21 cellular contexts compared by ENCODE assay signal in genomic region chr5:53542917-53543316, GRCh38. TPM values are rescaled to one million over a fixed set of nuclear protein-coding genes. Genes with fewer than 3 reads are reported as not detected.
DNase-seq lines count a peak whose midpoint lies in the region; ATAC-seq and TF ChIP-seq lines count a peak whose summit lies in the region.
"Had no signal": no experiment of that assay in that cellular context is flagged by ENCODE, and none has a peak within 500 bp of the region (broad histone marks: within the 10 kb centered on the region; RNA-seq: fewer than 3 reads in every experiment).

No MANE protein-coding gene starts in this region.

- ATAC-seq in WTC11 = no peak
- no peak for ATAC-seq in HG03442 (IDR thresholded peaks at IDR 0.05; ENCODE audit: unreplicated experiment)
- no peak for ATAC-seq in GM18517 (IDR thresholded peaks at IDR 0.05; ENCODE audit: unreplicated experiment)
- no peak for ATAC-seq in stimulated activated effector memory CD8-positive, alpha-beta T cell treated with anti-CD3 and anti-CD28 coated beads, Interleukin-12 subunit alpha, Interleukin-12 subunit beta, amount 100 ng/mL, for 72 hours

- peaks cover 8% of the 10 kb centered on the region for H3K36me3 Mint-ChIP-seq in WTC11
- no peaks in the 10 kb centered on the region for H3K36me3 Mint-ChIP-seq in stimulated activated effector memory CD8-positive, alpha-beta T cell treated with anti-CD3 and anti-CD28 coated beads, Interleukin-12 subunit alpha, Interleukin-12 subunit beta, amount 100 ng/mL, for 72 hours
- H3K36me3 Mint-ChIP-seq: CD8-positive, alpha-beta memory T cell; IgD-negative memory B cell had no signal

- no peak overlapping the region for H3K4me3 ChIP-seq in HUES48 (ENCODE audit: low read depth, low read length)
- H3K4me3 ChIP-seq in iPS-18a (ENCODE audit: low read length) = peak overlapping the region; percentile 25

- H3K36me3 ChIP-seq in HUES48 (ENCODE audit: control insufficient read depth, insufficient read depth, low read length) (no peaks in the 10 kb centered on the region), iPS-18a (ENCODE audit: control insufficient read depth, low read depth, low read length) (no peaks in the 10 kb centered on the region)

- POLR2A ChIA-PET in WTC11 (lab: Charles Lee) = no interaction called here

- peaks cover 55% of the 10 kb centered on the region for H3K4me1 Mint-ChIP-seq in WTC11
- H3K4me1 Mint-ChIP-seq in stimulated activated effector memory CD8-positive, alpha-beta T cell treated with anti-CD3 and anti-CD28 coated beads, Interleukin-12 subunit alpha, Interleukin-12 subunit beta, amount 100 ng/mL, for 72 hours = no peaks in the 10 kb centered on the region
- H3K4me1 Mint-ChIP-seq: CD8-positive, alpha-beta memory T cell; IgD-negative memory B cell had no signal

- H3K4me1 ChIP-seq in HUES48 (ENCODE audit: control insufficient read depth, insufficient read depth, low read length) (peaks cover 49% of the 10 kb centered on the region), iPS-18a (ENCODE audit: control insufficient read depth, low read depth, low read length) (peaks cover 53% of the 10 kb centered on the region)

- H3K27me3 ChIP-seq in HUES48 (ENCODE audit: control insufficient read depth, insufficient read depth, low read length) (no peaks in the 10 kb centered on the region), iPS-18a (ENCODE audit: control insufficient read depth, insufficient read depth, low read length) (no peaks in the 10 kb centered on the region)

- H3K27ac Mint-ChIP-seq in WTC11 = no peak overlapping the region
- H3K27ac Mint-ChIP-seq in stimulated activated effector memory CD8-positive, alpha-beta T cell treated with anti-CD3 and anti-CD28 coated beads, Interleukin-12 subunit alpha, Interleukin-12 subunit beta, amount 100 ng/mL, for 72 hours = no peak overlapping the region
- H3K27ac Mint-ChIP-seq: CD8-positive, alpha-beta memory T cell; HFFc6; IgD-negative memory B cell had no signal

- H3K27ac ChIP-seq in HUES48 (ENCODE audit: low read depth, low read length) (peak overlapping the region; percentile 91), iPS-18a (ENCODE audit: low read length) (peak overlapping the region; percentile 28)
- H3K27ac ChIP-seq: C4-2B had no signal

- H3K9ac ChIP-seq in HUES48 (ENCODE audit: low read depth, low read length) = no peak overlapping the region
- H3K9ac ChIP-seq in iPS-18a (ENCODE audit: low read length) = no peak overlapping the region

- CTCF ChIA-PET in WTC11 (lab: Charles Lee) = interaction anchor here (1.0 to 1.3 kb wide), 2 partner anchors 60 to 281 kb away, joined by 3 read pairs; no protein-coding TSS in a partner anchor

- H3K9me3 Mint-ChIP-seq in WTC11 = peaks cover 14% of the 10 kb centered on the region
- H3K9me3 Mint-ChIP-seq in stimulated activated effector memory CD8-positive, alpha-beta T cell treated with anti-CD3 and anti-CD28 coated beads, Interleukin-12 subunit alpha, Interleukin-12 subunit beta, amount 100 ng/mL, for 72 hours = no peaks in the 10 kb centered on the region
- H3K9me3 Mint-ChIP-seq: HFFc6 had no signal

- no peaks in the 10 kb centered on the region for H3K27me3 Mint-ChIP-seq in WTC11 (ENCODE audit: low read depth)

- DNase-seq in CMK (ENCODE audit: low read depth) = peak; percentile 24
- no peak for DNase-seq in WTC11 (ENCODE audit: low spot score)
- DNase-seq in SIG-M5 treated with dmso at 0.1 percent for 504 hours (lab: John Stamatoyannopoulos, UW; ENCODE audit: unreplicated experiment) = no peak
- DNase-seq in stimulated activated effector memory CD8-positive, alpha-beta T cell treated with anti-CD3 and anti-CD28 coated beads, Interleukin-12 subunit alpha, Interleukin-12 subunit beta, amount 100 ng/mL, for 72 hours (ENCODE audit: low spot score in 2 of 2) = no peak
- DNase-seq: CD8-positive, alpha-beta memory T cell; GDM1; Karpas-422; NCI-H1092; NCI-H1436 treated with DMSO at 0.1 percent for 48 hours; NCI-H2029; NCI-H2171; NCI-H524 treated with DMSO at 0.1 percent for 48 hours; NCI-H82; Right ventricle myocardium superior had no signal

- H3K4me3 Mint-ChIP-seq in WTC11 = peak overlapping the region; percentile 3; the same call in 1 of the 2 replicates
- no peak overlapping the region for H3K4me3 Mint-ChIP-seq in stimulated activated effector memory CD8-positive, alpha-beta T cell treated with anti-CD3 and anti-CD28 coated beads, Interleukin-12 subunit alpha, Interleukin-12 subunit beta, amount 100 ng/mL, for 72 hours
- H3K4me3 Mint-ChIP-seq: CD8-positive, alpha-beta memory T cell; HFFc6; IgD-negative memory B cell had no signal

- H3K9me3 ChIP-seq in HUES48 (ENCODE audit: control insufficient read depth, insufficient read depth, low read length) (no peaks in the 10 kb centered on the region), iPS-18a (ENCODE audit: control insufficient read depth, low read depth, low read length) (no peaks in the 10 kb centered on the region)

- no peak for TF ChIP-seq CTCF in WTC11 (IDR thresholded peaks at IDR 0.05)

TF ChIP-seq in WTC11, 78 proteins besides CTCF, POLR2A, EP300 and RAD21:
- TF ChIP-seq ZNF281 (CRISPR knock-in tag; IDR thresholded peaks at IDR 0.05) (no peak), EMX1 (CRISPR knock-in tag; IDR thresholded peaks at IDR 0.05) (no peak), ZNF532 (CRISPR knock-in tag; IDR thresholded peaks at IDR 0.05; ENCODE audit: borderline replicate concordance) (no peak), CREB1 (CRISPR knock-in tag; IDR thresholded peaks at IDR 0.05) (no peak)

RNA-seq across cellular contexts. Expression of gene NDUFS4, which starts 17.5 kb away (rescaled TPM):
- 68.5 to 87.4 TPM (median 85.1 TPM) in 3 replicates for total RNA-seq in WTC11 (2021)
